ENCODE assay signal across 8 cellular contexts in the genomic region with DNA sequence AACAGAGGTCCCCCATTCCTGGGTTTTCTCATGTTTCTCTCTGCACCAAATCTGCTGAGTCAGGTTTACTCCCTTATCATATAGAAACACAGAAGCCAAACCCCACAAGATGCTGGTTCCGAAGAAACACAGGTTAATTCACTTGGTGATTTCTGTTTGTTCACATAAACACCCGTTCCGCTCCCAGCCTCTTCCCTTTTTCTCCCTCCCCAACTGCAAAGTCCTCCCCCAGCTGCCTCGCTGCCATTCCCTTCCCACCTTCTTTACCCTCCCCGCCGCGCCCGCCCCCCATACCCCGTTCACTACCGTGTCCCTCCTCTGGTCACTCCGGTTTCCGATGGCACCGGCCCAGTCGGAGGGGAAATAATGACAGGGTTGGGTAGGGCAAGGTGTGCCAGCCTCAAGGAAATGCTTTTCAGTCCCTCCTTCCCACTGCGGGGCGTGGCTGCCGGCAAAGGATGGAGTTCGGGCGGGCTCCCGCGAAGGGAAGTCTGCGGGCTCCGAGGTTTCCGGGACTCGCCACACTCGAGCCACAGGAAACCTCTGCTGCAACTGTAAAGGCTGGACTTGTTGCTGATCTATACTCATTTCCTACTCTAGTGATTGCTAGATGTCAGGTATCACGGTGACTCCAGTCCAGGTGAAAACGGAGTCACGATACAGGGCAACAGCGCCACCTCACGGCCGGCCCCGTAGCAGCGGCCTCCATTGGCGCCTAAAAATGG. TPM values are rescaled to one million over a fixed set of nuclear protein-coding genes. Genes with fewer than 3 reads are reported as not detected.
A peak's percentile ranks its signal among the peaks of the same experiment; 100 is the strongest.
DNase-seq lines count a peak whose midpoint lies in the region; ATAC-seq, FAIRE-seq and TF ChIP-seq lines count a peak whose summit lies in the region.

A gene with protein sequence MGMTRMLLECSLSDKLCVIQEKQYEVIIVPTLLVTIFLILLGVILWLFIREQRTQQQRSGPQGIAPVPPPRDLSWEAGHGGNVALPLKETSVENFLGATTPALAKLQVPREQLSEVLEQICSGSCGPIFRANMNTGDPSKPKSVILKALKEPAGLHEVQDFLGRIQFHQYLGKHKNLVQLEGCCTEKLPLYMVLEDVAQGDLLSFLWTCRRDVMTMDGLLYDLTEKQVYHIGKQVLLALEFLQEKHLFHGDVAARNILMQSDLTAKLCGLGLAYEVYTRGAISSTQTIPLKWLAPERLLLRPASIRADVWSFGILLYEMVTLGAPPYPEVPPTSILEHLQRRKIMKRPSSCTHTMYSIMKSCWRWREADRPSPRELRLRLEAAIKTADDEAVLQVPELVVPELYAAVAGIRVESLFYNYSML (minus strand): TSS at position 393 of the 725 bp plus-strand sequence. CDS start 39,434 bp downstream, outside the sequence.

- ATAC-seq in A549 (peak; percentile 88 to 91), GM18867 (IDR thresholded peaks at IDR 0.05; ENCODE audit: unreplicated experiment) (peak; percentile 60)

- H3K4me1 ChIP-seq in A549 (0 out of 3 replicates have a peak, but pooled peaks cover 3% of the 10 kb centered on the region), HUES48 (ENCODE audit: control insufficient read depth, insufficient read depth, low read length) (peaks cover 3% of the 10 kb centered on the region; the same call in 1 of the 2 replicates), suprapubic skin (peaks cover 10% of the 10 kb centered on the region)

- peak within 1 kb of the TSS; percentile 56 for H3K4me3 ChIP-seq in A549
- H3K4me3 ChIP-seq in HUES48 (ENCODE audit: low read depth, low read length): peak within 1 kb of the TSS; percentile 86
- peak within 1 kb of the TSS; percentile 53 for H3K4me3 ChIP-seq in suprapubic skin

- H3K27me3 ChIP-seq in HUES48 (ENCODE audit: control insufficient read depth, insufficient read depth, low read length) (no peaks in the 10 kb centered on the region), suprapubic skin (peaks cover 7% of the 10 kb centered on the region)

- POLR2A ChIA-PET in A549 (lab: Yijun Ruan, JAX): no interaction called here

- peak; percentile 94 for TF ChIP-seq CTCF in A549 (IDR thresholded peaks at IDR 0.05)
- peak; percentile 67 to 80 for TF ChIP-seq CTCF in suprapubic skin (IDR thresholded peaks at IDR 0.05)

- TF ChIP-seq EP300 in A549 (IDR thresholded peaks at IDR 0.05) (no peak), suprapubic skin (IDR thresholded peaks at IDR 0.05) (no peak)

- TF ChIP-seq POLR2A in A549 (IDR thresholded peaks at IDR 0.05; ENCODE audit: low read length): no peak
- no peak for TF ChIP-seq POLR2A in suprapubic skin (IDR thresholded peaks at IDR 0.05)

- FAIRE-seq in A549 (lab: Jason Lieb, UNC) (no peak), RCC 7860 (lab: Jason Lieb, UNC) (peak; percentile 45)

- peak within 1 kb of the TSS; percentile 85 for H3K4me2 ChIP-seq in A549

- no peak within 1 kb of the TSS for H3K9ac ChIP-seq in HUES48 (ENCODE audit: low read depth, low read length)

- H3K9me3 ChIP-seq in A549 (no peaks in the 10 kb centered on the region), HUES48 (ENCODE audit: control insufficient read depth, insufficient read depth, low read length) (no peaks in the 10 kb centered on the region), suprapubic skin (no peaks in the 10 kb centered on the region)

- peak; percentile 64 to 72 for DNase-seq in A549 (ENCODE audit: low read depth in 1 of 2, low spot score in 1 of 2)
- DNase-seq in RCC 7860 (ENCODE audit: low spot score): peak; percentile 75
- peak; percentile 70 for DNase-seq in activated gamma-delta T cell (lab: John Stamatoyannopoulos, UW)
- peak; percentile 60 for DNase-seq in germinal center (ENCODE audit: low spot score)
- peak; percentile 23 for DNase-seq in occipital lobe (lab: John Stamatoyannopoulos, UW)
- peak; percentile 70 to 79 for DNase-seq in suprapubic skin (ENCODE audit: low spot score in 2 of 2)

- TF ChIP-seq RAD21 in A549 (conservative IDR thresholded peaks at IDR 0.05 in 1 of 2, IDR thresholded peaks at IDR 0.05 in 1 of 2): peak; percentile 90 to 91

- WGBS in A549 (ENCODE audit: missing lambda C conversion rate): under 1% methylated on average over 29 of the region's 35 CpGs
- 2% methylated on average over 26 of the region's 35 CpGs for WGBS in suprapubic skin

- CTCF ChIA-PET in A549 (lab: Yijun Ruan, JAX): interaction anchor here (0.7 to 2.3 kb wide), 9 partner anchors 11 to 445 kb away, joined by 3 to 7 read pairs (median 3); no protein-coding TSS in a partner anchor

- H3K27ac ChIP-seq in A549 (peak within 1 kb of the TSS; percentile 21 to 66; a peak in 3 of 6 replicates), HUES48 (ENCODE audit: low read depth, low read length) (no peak within 1 kb of the TSS), suprapubic skin (no peak within 1 kb of the TSS)

- H3K36me3 ChIP-seq in HUES48 (ENCODE audit: control insufficient read depth, insufficient read depth, low read length): no peaks in the 10 kb centered on the region
- H3K36me3 ChIP-seq in suprapubic skin: no peaks in the 10 kb centered on the region

TF ChIP-seq in A549, 52 proteins besides CTCF, POLR2A, EP300 and RAD21:
- TF ChIP-seq SMC3 (IDR thresholded peaks at IDR 0.05) (peak; percentile 86), FOXS1 (CRISPR knock-in tag; IDR thresholded peaks at IDR 0.05) (no peak), NPAS2 (CRISPR knock-in tag; IDR thresholded peaks at IDR 0.05; ENCODE audit: borderline replicate concordance) (no peak), JUN (IDR thresholded peaks at IDR 0.05) (no peak), MAFK (IDR thresholded peaks at IDR 0.05; ENCODE audit: partially characterized antibody) (peak; percentile 99), RFX5 (IDR thresholded peaks at IDR 0.05) (no peak)

RNA-seq across cellular contexts. Expression of the gene that starts here (rescaled TPM):
- polyA plus RNA-seq in A549 (2011; rRNA removed): 0.46 and 0.56 TPM in 2 replicates
- polyA plus RNA-seq in A549 (2012; cell fraction: cytosol; rRNA removed): 0.07 and 0.16 TPM in 2 replicates
- 0.10 and 0.23 TPM in 2 replicates for polyA plus RNA-seq in A549 (2012; cell fraction: nucleus; rRNA removed)
- 0.21 to 0.54 TPM (median 0.32 TPM) in 3 replicates for polyA plus RNA-seq in A549 (2017; fragmentation: RNase III; extraction: RNeasy Plus Mini Kit Qiagen cat#74134 plus additional on column Dnase treatment)
- 0.50 TPM in 1 of 2 replicates, not detected in the other for polyA minus RNA-seq in A549 (2011; rRNA and poly(A)+ RNA removed)
- total RNA-seq in occipital lobe: 6.7 TPM
- total RNA-seq in suprapubic skin: 1 to 10 TPM; 1.0 to 2.3 (median 1.2) TPM

Comparison
In these comparisons a context has a peak if more than half of its experiments do, and no peak if none do; other contexts are left out.
1. Peak in DNase-seq, ATAC-seq, H3K4me3 ChIP-seq, H3K27ac ChIP-seq and H3K4me2 ChIP-seq in A549; RNA of the gene not detected or under 1 TPM.
2. DNase-seq: peak in every context shown above with its lines; median percentile 75 in RCC 7860; 74 in suprapubic skin; 70 in activated gamma-delta T cell; 68 in A549; 60 in germinal center; 23 in occipital lobe.